Comparison of ENCODE assay signal across 9 cellular contexts in genomic region chr22:36197065-36197440, GRCh38. TPM values are rescaled to one million over a fixed set of nuclear protein-coding genes. Genes with fewer than 3 reads are reported as not detected.
DNase-seq lines count a peak whose midpoint lies in the region; ATAC-seq and TF ChIP-seq lines count a peak whose summit lies in the region.
"Had no signal": no experiment of that assay in that cellular context is flagged by ENCODE, and none has a peak within 500 bp of the region (broad histone marks: within the 10 kb centered on the region; RNA-seq: fewer than 3 reads in every experiment).

No MANE protein-coding gene starts in this region.

- H3K27ac ChIP-seq in tibial nerve: peak overlapping the region in 3 of 4 donors; percentile 7 to 71 (median 37)

- DNase-seq in SKM-1 treated with dmso at 0.1 percent for 144 hours (lab: John Stamatoyannopoulos, UW; ENCODE audit: unreplicated experiment): peak; percentile 19
- no peak for DNase-seq in SKM-1 (lab: John Stamatoyannopoulos, UW; ENCODE audit: unreplicated experiment)
- peak; percentile 77 for DNase-seq in iPS-NIHi7 (ENCODE audit: extremely low spot score)
- DNase-seq in tibial nerve (ENCODE audit: low spot score in 2 of 2): peak in 1 of 2 donors; percentile 39
- DNase-seq in NCI-H510A treated with DMSO at 0.1 percent for 48 hours (lab: John Stamatoyannopoulos, UW): no peak
- DNase-seq: AML-193 had no signal

- no peaks in the 10 kb centered on the region for H3K9me3 ChIP-seq in tibial nerve

- no peaks in the 10 kb centered on the region for H3K9me3 Mint-ChIP-seq in activated T-helper 17 cell treated with anti-CD3 and anti-CD28 coated beads, Interleukin-2, amount 50 U/mL, for 72 hours

- peak overlapping the region; percentile 14 for H3K4me3 Mint-ChIP-seq in activated T-helper 17 cell treated with anti-CD3 and anti-CD28 coated beads, Interleukin-2, amount 50 U/mL, for 72 hours

- H3K36me3 ChIP-seq in tibial nerve: no peaks in the 10 kb centered on the region

- H3K36me3 Mint-ChIP-seq in activated T-helper 17 cell treated with anti-CD3 and anti-CD28 coated beads, Interleukin-2, amount 50 U/mL, for 72 hours (ENCODE audit: low read depth): no peaks in the 10 kb centered on the region

- TF ChIP-seq CTCF in tibial nerve (IDR thresholded peaks at IDR 0.05): no peak

- ATAC-seq in activated T-helper 17 cell treated with anti-CD3 and anti-CD28 coated beads, Interleukin-2, amount 50 U/mL, for 72 hours (replicated peaks): peak; percentile 22
- no peak for ATAC-seq in HG03354 (IDR thresholded peaks at IDR 0.05; ENCODE audit: poor library complexity, severe bottlenecking, unreplicated experiment)
- ATAC-seq in HG03342 (IDR thresholded peaks at IDR 0.05; ENCODE audit: unreplicated experiment): no peak

- H3K27ac Mint-ChIP-seq in activated T-helper 17 cell treated with anti-CD3 and anti-CD28 coated beads, Interleukin-2, amount 50 U/mL, for 72 hours: peak overlapping the region; percentile 38

- no peak overlapping the region for H3K4me3 ChIP-seq in tibial nerve

- no peak for TF ChIP-seq EP300 in tibial nerve (IDR thresholded peaks at IDR 0.05)

- WGBS in tibial nerve, 2 donors: 18 to 21% methylated on average over 4 to 5 of the region's 5 CpGs

- H3K4me1 ChIP-seq in tibial nerve: peaks cover 0 to 43% (median 12%) of the 10 kb centered on the region in 4 donors

- peaks cover 9% of the 10 kb centered on the region for H3K27me3 Mint-ChIP-seq in activated T-helper 17 cell treated with anti-CD3 and anti-CD28 coated beads, Interleukin-2, amount 50 U/mL, for 72 hours

- peaks cover 4% of the 10 kb centered on the region for H3K4me1 Mint-ChIP-seq in activated T-helper 17 cell treated with anti-CD3 and anti-CD28 coated beads, Interleukin-2, amount 50 U/mL, for 72 hours

- no peaks in the 10 kb centered on the region for H3K27me3 ChIP-seq in tibial nerve

- no peak for TF ChIP-seq POLR2A in tibial nerve (IDR thresholded peaks at IDR 0.05)

RNA-seq across cellular contexts. Expression of gene APOL4, which starts 4.6 kb away (rescaled TPM):
- 1 to 10 TPM in 1 of 2 donors, under 1 TPM in 1; 0.56 to 1.2 TPM for total RNA-seq in activated T-helper 17 cell treated with anti-CD3 and anti-CD28 coated beads, Interleukin-2, amount 50 U/mL, for 72 hours
- 10 to 100 TPM in 2 of 4 donors, 1 to 10 TPM in 2; 1.2 to 57.6 (median 11.2) TPM for total RNA-seq in tibial nerve

RNA-seq across cellular contexts. Expression of gene APOL3, which starts 36.5 kb away (rescaled TPM):
- total RNA-seq in activated T-helper 17 cell treated with anti-CD3 and anti-CD28 coated beads, Interleukin-2, amount 50 U/mL, for 72 hours: 100 to 1,000 TPM in 1 of 2 donors, 10 to 100 TPM in 1; 99.3 to 118 TPM
- 100 to 1,000 TPM in 1 of 4 donors, 10 to 100 TPM in 3; 60.9 to 149 (median 91.1) TPM for total RNA-seq in tibial nerve

RNA-seq across cellular contexts. Expression of gene APOL2, which starts 42.3 kb away (rescaled TPM):
- 100 to 1,000 TPM; 105 to 116 TPM for total RNA-seq in activated T-helper 17 cell treated with anti-CD3 and anti-CD28 coated beads, Interleukin-2, amount 50 U/mL, for 72 hours
- 100 to 1,000 TPM in 1 of 4 donors, 10 to 100 TPM in 3; 76.9 to 112 (median 79.4) TPM for total RNA-seq in tibial nerve

RNA-seq across cellular contexts. Expression of gene APOL1, which starts 55.9 kb away (rescaled TPM):
- total RNA-seq in activated T-helper 17 cell treated with anti-CD3 and anti-CD28 coated beads, Interleukin-2, amount 50 U/mL, for 72 hours: 10 to 100 TPM; 52.8 to 89.4 TPM
- total RNA-seq in tibial nerve: 10 to 100 TPM in 3 of 4 donors, 1 to 10 TPM in 1; 8.3 to 16.8 (median 10.1) TPM

Comparison
In these comparisons a context has a peak if more than half of its experiments do, and no peak if none do; other contexts are left out.
1. DNase-seq: peak in SKM-1 treated with dmso at 0.1 percent for 144 hours (single experiment) and iPS-NIHi7 (single experiment); none in SKM-1 (single experiment) and NCI-H510A treated with DMSO at 0.1 percent for 48 hours (single experiment).